ENCODE assay signal across 8 cellular contexts in the genomic region with DNA sequence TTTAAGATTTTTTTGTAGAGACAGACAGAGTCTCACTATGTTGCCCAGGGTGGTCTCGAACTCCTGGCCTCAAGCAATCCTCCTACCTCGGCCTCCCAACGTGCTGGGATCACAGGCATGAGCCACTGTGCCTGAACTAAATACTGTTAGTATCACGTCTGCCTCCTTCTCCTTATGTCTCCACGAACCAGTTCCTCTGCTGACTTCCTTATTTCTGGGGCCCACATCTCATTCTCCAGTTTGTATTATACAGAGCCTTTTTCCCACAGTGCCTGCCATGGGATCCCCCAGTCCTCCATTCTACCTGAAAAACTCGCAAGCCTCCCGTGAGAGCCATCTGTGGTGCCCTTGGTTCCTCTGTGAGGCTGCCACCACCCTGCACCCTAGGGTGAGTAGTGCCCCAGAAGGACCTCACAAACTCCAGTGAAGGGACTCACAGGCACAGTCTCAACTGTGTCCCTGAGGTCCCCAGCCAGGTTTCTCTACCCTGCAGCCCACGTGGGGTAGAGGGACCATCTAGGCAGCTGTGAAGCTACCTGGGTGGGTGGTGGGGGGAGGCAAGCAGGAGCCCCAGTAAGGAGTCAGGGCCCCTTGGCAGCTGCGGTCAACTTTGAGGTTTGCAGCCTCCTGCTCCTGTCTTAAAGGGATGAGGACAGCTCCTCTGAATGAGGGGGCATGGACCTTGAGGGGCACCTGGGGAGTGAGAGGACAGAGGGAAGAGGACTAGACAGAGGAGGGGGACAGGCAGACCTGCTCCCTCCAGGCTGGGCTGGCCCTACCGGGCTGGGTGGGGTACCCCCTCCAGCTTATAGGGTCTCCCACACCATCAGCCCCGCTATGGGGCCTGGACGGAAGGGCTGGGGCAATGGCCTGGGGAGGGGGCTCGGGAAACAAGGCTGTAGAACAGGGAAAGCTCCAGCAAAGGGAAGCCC. TPM values are rescaled to one million over a fixed set of nuclear protein-coding genes. Genes with fewer than 3 reads are reported as not detected.
DNase-seq lines count a peak whose midpoint lies in the region; ATAC-seq, FAIRE-seq and TF ChIP-seq lines count a peak whose summit lies in the region.

No MANE protein-coding gene starts in this region.

- CTCF ChIA-PET in K562 (lab: Yijun Ruan, JAX; ENCODE audit: low intra/inter-chr PET ratio) = interaction anchor here (1.1 kb wide), 1 partner anchor 380 kb away, joined by 3 read pairs; no protein-coding TSS in a partner anchor

- H3K36me3 ChIP-seq in Loucy (ENCODE audit: insufficient read depth, low read length) = no peaks in the 10 kb centered on the region
- peaks cover 10% of the 10 kb centered on the region; the same call in 1 of the 3 replicates for H3K36me3 ChIP-seq in K562 (ENCODE audit: control insufficient read depth, insufficient read depth, low read length)
- H3K36me3 ChIP-seq in liver (ENCODE audit: control insufficient read depth in 4 of 4, insufficient read depth in 3 of 4, low read depth in 1 of 4, low read length in 3 of 4) = no peaks in the 10 kb centered on the region
- no peaks in the 10 kb centered on the region for H3K36me3 ChIP-seq in thymus (ENCODE audit: control insufficient read depth, insufficient read depth)

- TF ChIP-seq RAD21 in K562 (CRISPR knock-in tag; conservative IDR thresholded peaks at IDR 0.05 in 1 of 2, IDR thresholded peaks at IDR 0.05 in 1 of 2) = no peak
- no peak for TF ChIP-seq RAD21 in liver (IDR thresholded peaks at IDR 0.05)

- H3K9me1 ChIP-seq in K562 (ENCODE audit: control insufficient read depth, insufficient read depth, low read length) = no peaks in the 10 kb centered on the region

- no peak for TF ChIP-seq POLR2A in K562 (conservative IDR thresholded peaks at IDR 0.05)

- TF ChIP-seq EP300 in K562 (IDR thresholded peaks at IDR 0.05; ENCODE audit: low read length) = no peak

- peak; percentile 6 for FAIRE-seq in K562 (lab: Jason Lieb, UNC)

- H2AFZ ChIP-seq in Loucy (ENCODE audit: low read length) = no peak overlapping the region
- peak overlapping the region; percentile 96 for H2AFZ ChIP-seq in K562 (ENCODE audit: low read depth, low read length)

- no TSS peak for BruUV-seq in K562 (replicated peaks; lab: Mats Ljungman, UMichigan)

- WGBS in K562 (ENCODE audit: insufficient coverage, low coverage, missing lambda C conversion rate) = 21% methylated on average over 13 of the region's 13 CpGs
- WGBS in liver = 58% methylated on average over 13 of the region's 13 CpGs
- WGBS in thymus = 22% methylated on average over 13 of the region's 13 CpGs

- peak overlapping the region; percentile 65 for H3K9ac ChIP-seq in Loucy (ENCODE audit: low read depth, low read length, poor library complexity, severe bottlenecking)
- H3K9ac ChIP-seq in K562 (ENCODE audit: insufficient read depth in 1 of 2, low read depth in 2 of 2, low read length in 2 of 2) = peak overlapping the region; percentile 84 to 95
- H3K9ac ChIP-seq in liver (ENCODE audit: low read depth in 1 of 2, low read length in 2 of 2) = peak overlapping the region in 1 of 2 donors; percentile 87

- H3K4me1 ChIP-seq in Loucy (ENCODE audit: insufficient read depth, low read length, poor library complexity, severe bottlenecking) = peaks cover 7% of the 10 kb centered on the region
- H3K4me1 ChIP-seq in K562 (replicated peaks in 1 of 2; ENCODE audit: control insufficient read depth in 2 of 2, insufficient read depth in 2 of 2, low read length in 2 of 2) = peaks cover 9 to 31% of the 10 kb centered on the region in 2 experiments; a peak in 4 of 5 replicates
- H3K4me1 ChIP-seq in liver (ENCODE audit: control insufficient read depth in 4 of 4, insufficient read depth in 4 of 4, low read length in 3 of 4) = peaks cover 8 to 35% (median 24%) of the 10 kb centered on the region in 4 donors
- H3K4me1 ChIP-seq in thymus (ENCODE audit: control insufficient read depth, insufficient read depth, low read length) = peaks cover 5% of the 10 kb centered on the region

- ATAC-seq in K562 = peak; percentile 24
- ATAC-seq in HG03439 (IDR thresholded peaks at IDR 0.05; ENCODE audit: unreplicated experiment) = no peak
- no peak for ATAC-seq in HG03520 (IDR thresholded peaks at IDR 0.05; ENCODE audit: unreplicated experiment)

- H4K20me1 ChIP-seq in Loucy (ENCODE audit: insufficient read depth, low read length, poor library complexity, severe bottlenecking) (no peaks in the 10 kb centered on the region), K562 (replicated peaks; ENCODE audit: control insufficient read depth, insufficient read depth, low read length) (no peaks in the 10 kb centered on the region)

- DNase-seq in GM12864 (ENCODE audit: low read depth) (no peak), K562 (ENCODE audit: extremely low read depth in 1 of 4, low spot score in 3 of 4) (peak in 1 of 4 experiments; percentile 22)
- no peak for DNase-seq in activated CD4-positive, CD25-positive, alpha-beta regulatory T cell treated with anti-CD3 and anti-CD28 coated beads, Interleukin-2, amount 50 U/mL, for 72 hours

- H3K4me2 ChIP-seq in Loucy (ENCODE audit: low read depth, low read length, poor library complexity, severe bottlenecking) (peak overlapping the region; percentile 68), K562 (ENCODE audit: insufficient read depth, low read length) (peak overlapping the region; percentile 82)

- H3F3A ChIP-seq in Loucy (ENCODE audit: low read depth) = no peaks in the 10 kb centered on the region

- intact Hi-C loops in K562 (cut with micrococcal nuclease) = no loop called here

- TF ChIP-seq CTCF in GM12864 (IDR thresholded peaks at IDR 0.05; ENCODE audit: low read depth, low read length, missing control alignments) (no peak), Loucy (conservative IDR thresholded peaks at IDR 0.05; ENCODE audit: low read length) (no peak), K562 (IDR thresholded peaks at IDR 0.05 in 2 of 3, conservative IDR thresholded peaks at IDR 0.05 in 1 of 3; ENCODE audit: insufficient read depth in 2 of 3, low read depth in 1 of 3, low read length in 3 of 3) (no peak), liver (IDR thresholded peaks at IDR 0.05; ENCODE audit: low read depth, low read length, missing input control) (no peak)

- H3K79me2 ChIP-seq in Loucy (ENCODE audit: insufficient read depth, low read length) = no peaks in the 10 kb centered on the region
- H3K79me2 ChIP-seq in K562 (ENCODE audit: control insufficient read depth, insufficient read depth, low read length) = peaks cover 50% of the 10 kb centered on the region

- peak overlapping the region; percentile 81 for H3K27ac ChIP-seq in K562 (ENCODE audit: extremely low read depth, low read depth, low read length)
- H3K27ac ChIP-seq in liver (ENCODE audit: low read depth in 1 of 2, low read length in 2 of 2) = peak overlapping the region; percentile 35 to 58
- H3K27ac ChIP-seq in thymus (ENCODE audit: low read depth) = no peak overlapping the region

- H3K9me3 ChIP-seq in Loucy (ENCODE audit: insufficient read depth, low read depth, low read length) (no peaks in the 10 kb centered on the region), K562 (replicated peaks; ENCODE audit: control insufficient read depth, insufficient read depth, low read depth, low read length) (no peaks in the 10 kb centered on the region), liver (ENCODE audit: control insufficient read depth in 4 of 4, low read length in 3 of 4) (no peaks in the 10 kb centered on the region), thymus (ENCODE audit: control insufficient read depth) (no peaks in the 10 kb centered on the region)

- H3K4me3 ChIP-seq in GM12864 (ENCODE audit: low read depth, low read length) = peak overlapping the region; percentile 17
- peak overlapping the region; percentile 69 for H3K4me3 ChIP-seq in Loucy (ENCODE audit: low read length, poor library complexity, severe bottlenecking)
- peak overlapping the region; percentile 71 for H3K4me3 ChIP-seq in K562
- H3K4me3 ChIP-seq in liver (ENCODE audit: low read depth in 1 of 3, low read length in 3 of 3) = peak overlapping the region; percentile 64 to 92 (median 88)
- peak overlapping the region; percentile 58 for H3K4me3 ChIP-seq in thymus (ENCODE audit: low read length)

- in situ Hi-C loops in K562 (cut with MboI) = loop anchor here (10.0 kb wide), 1 partner anchor 396 kb away; no protein-coding TSS in a partner anchor

- no peaks in the 10 kb centered on the region for H3K27me3 ChIP-seq in Loucy (ENCODE audit: insufficient read depth, low read length, poor library complexity, severe bottlenecking)
- H3K27me3 ChIP-seq in K562 (ENCODE audit: control insufficient read depth in 2 of 2, insufficient read depth in 2 of 2, low read length in 2 of 2) = no peaks in the 10 kb centered on the region
- H3K27me3 ChIP-seq in liver (ENCODE audit: control insufficient read depth in 4 of 4, insufficient read depth in 4 of 4, low read length in 3 of 4) = no peaks in the 10 kb centered on the region
- no peaks in the 10 kb centered on the region for H3K27me3 ChIP-seq in thymus (ENCODE audit: control insufficient read depth, insufficient read depth)

- no peaks in the 10 kb centered on the region for H3K9me2 ChIP-seq in Loucy (replicated peaks; ENCODE audit: low read depth, low read length)

- POLR2A ChIA-PET in K562 (lab: Yijun Ruan, JAX) = interaction anchor here (0.6 to 1.7 kb wide), 8 partner anchors 9 to 163 kb away, joined by 3 to 10 read pairs (median 4); no protein-coding TSS in a partner anchor

RNA-seq across cellular contexts. Expression of a gene that starts 1.1 kb away (rescaled TPM):
- total RNA-seq in K562 (2011; cell fraction: chromatin; rRNA removed; ENCODE audit: low replicate concordance) = 17.8 and 49.9 TPM in 2 replicates
- 10.8 and 12.1 TPM in 2 replicates for total RNA-seq in K562 (2011; cell fraction: nucleolus; rRNA removed)
- total RNA-seq in K562 (2011; cell fraction: nucleoplasm; rRNA removed) = 23.0 and 26.0 TPM in 2 replicates
- total RNA-seq in K562 (2014; rRNA removed) (17.0 and 21.2 TPM in 2 replicates), K562 (2014; rRNA removed; fragmentation: Illumina TruSeq; extraction: Trizol) (35.8 and 38.5 TPM in 2 replicates), K562 (2015; rRNA removed; fragmentation: Illumina TruSeq; extraction: Trizol) (26.8 and 29.3 TPM in 2 replicates), K562 (2021) (25.2 and 25.6 TPM in 2 replicates), liver (10 to 100 TPM; 12.8 to 14.7 TPM)
- polyA plus RNA-seq in K562 (2011; rRNA removed) (25.5 and 33.6 TPM in 2 replicates), K562 (2014; fragmentation: Illumina TruSeq; extraction: Trizol) (35.6 and 45.7 TPM in 2 replicates), K562 (2014; fragmentation: Nextera tagmentation; extraction: Ambion mirVana) (10 to 100 TPM; 14.0 to 25.2 TPM), K562 (2014; rRNA removed) (27.1 and 33.4 TPM in 2 replicates), liver (1 to 10 TPM; 4.0 to 4.4 TPM), thymus (8.1 TPM)
- 14.6 and 20.0 TPM in 2 replicates for polyA plus RNA-seq in K562 (2011; cell fraction: cytosol; rRNA removed)
- 10.5 and 14.2 TPM in 2 replicates for polyA plus RNA-seq in K562 (2011; cell fraction: nucleus; rRNA removed)
- polyA plus RNA-seq in K562 (2012) = 18.5 and 21.1 TPM in 2 replicates
- 24.4 and 27.2 TPM in 2 replicates for polyA minus RNA-seq in K562 (2011; rRNA and poly(A)+ RNA removed)
- polyA minus RNA-seq in K562 (2011; cell fraction: cytosol; rRNA and poly(A)+ RNA removed) = 14.7 and 15.7 TPM in 2 replicates
- 7.4 and 11.4 TPM in 2 replicates for polyA minus RNA-seq in K562 (2011; cell fraction: nucleus; rRNA and poly(A)+ RNA removed)

RNA-seq across cellular contexts. Expression of a gene that starts 27.1 kb away (rescaled TPM):
- total RNA-seq in K562 (2011; cell fraction: chromatin; rRNA removed; ENCODE audit: low replicate concordance) = 237 and 420 TPM in 2 replicates
- 160 and 177 TPM in 2 replicates for total RNA-seq in K562 (2011; cell fraction: nucleolus; rRNA removed)
- 216 and 234 TPM in 2 replicates for total RNA-seq in K562 (2011; cell fraction: nucleoplasm; rRNA removed)
- total RNA-seq in K562 (2014; rRNA removed) (359 and 377 TPM in 2 replicates), K562 (2014; rRNA removed; fragmentation: Illumina TruSeq; extraction: Trizol) (517 and 529 TPM in 2 replicates), K562 (2015; rRNA removed; fragmentation: Illumina TruSeq; extraction: Trizol) (480 and 490 TPM in 2 replicates), K562 (2021) (401 and 403 TPM in 2 replicates), liver (100 to 1,000 TPM; 374 to 618 TPM)
- polyA plus RNA-seq in K562 (2011; rRNA removed) (456 and 553 TPM in 2 replicates), K562 (2014; fragmentation: Illumina TruSeq; extraction: Trizol) (396 and 436 TPM in 2 replicates), K562 (2014; fragmentation: Nextera tagmentation; extraction: Ambion mirVana) (100 to 1,000 TPM; 690 to 762 TPM), K562 (2014; rRNA removed) (443 and 471 TPM in 2 replicates), liver (100 to 1,000 TPM; 267 to 364 TPM), thymus (272 TPM)
- 493 and 750 TPM in 2 replicates for polyA plus RNA-seq in K562 (2011; cell fraction: cytosol; rRNA removed)
- 217 and 371 TPM in 2 replicates for polyA plus RNA-seq in K562 (2011; cell fraction: nucleus; rRNA removed)
- 313 and 360 TPM in 2 replicates for polyA plus RNA-seq in K562 (2012)
- 905 and 982 TPM in 2 replicates for polyA minus RNA-seq in K562 (2011; rRNA and poly(A)+ RNA removed)
- polyA minus RNA-seq in K562 (2011; cell fraction: cytosol; rRNA and poly(A)+ RNA removed) = 286 and 314 TPM in 2 replicates
- polyA minus RNA-seq in K562 (2011; cell fraction: nucleus; rRNA and poly(A)+ RNA removed) = 57.6 and 119 TPM in 2 replicates

RNA-seq across cellular contexts. Expression of a gene that starts 33.2 kb away (rescaled TPM):
- 9.9 and 13.3 TPM in 2 replicates for total RNA-seq in K562 (2011; cell fraction: chromatin; rRNA removed; ENCODE audit: low replicate concordance)
- total RNA-seq in K562 (2011; cell fraction: nucleolus; rRNA removed) = 5.2 and 6.1 TPM in 2 replicates
- total RNA-seq in K562 (2011; cell fraction: nucleoplasm; rRNA removed) = 8.0 and 14.1 TPM in 2 replicates
- total RNA-seq in K562 (2014; rRNA removed) (42.0 and 55.6 TPM in 2 replicates), K562 (2014; rRNA removed; fragmentation: Illumina TruSeq; extraction: Trizol) (70.0 and 81.9 TPM in 2 replicates), K562 (2015; rRNA removed; fragmentation: Illumina TruSeq; extraction: Trizol) (52.4 and 59.7 TPM in 2 replicates), K562 (2021) (45.6 and 51.1 TPM in 2 replicates), liver (10 to 100 TPM in 1 of 2 donors, 1 to 10 TPM in 1; 4.5 to 17.9 TPM)
- polyA plus RNA-seq in K562 (2011; rRNA removed) (63.4 and 76.3 TPM in 2 replicates), K562 (2014; fragmentation: Illumina TruSeq; extraction: Trizol) (77.7 and 83.2 TPM in 2 replicates), K562 (2014; fragmentation: Nextera tagmentation; extraction: Ambion mirVana) (100 to 1,000 TPM; 131 to 135 TPM), K562 (2014; rRNA removed) (59.1 and 77.2 TPM in 2 replicates), liver (1 to 10 TPM; 5.6 to 7.4 TPM), thymus (45.7 TPM)
- 37.3 and 51.8 TPM in 2 replicates for polyA plus RNA-seq in K562 (2011; cell fraction: cytosol; rRNA removed)
- polyA plus RNA-seq in K562 (2011; cell fraction: nucleus; rRNA removed) = 14.8 and 22.3 TPM in 2 replicates
- 57.5 and 62.5 TPM in 2 replicates for polyA plus RNA-seq in K562 (2012)
- 22.1 and 24.4 TPM in 2 replicates for polyA minus RNA-seq in K562 (2011; rRNA and poly(A)+ RNA removed)
- polyA minus RNA-seq in K562 (2011; cell fraction: cytosol; rRNA and poly(A)+ RNA removed) = 23.8 and 28.5 TPM in 2 replicates
- 6.6 and 9.1 TPM in 2 replicates for polyA minus RNA-seq in K562 (2011; cell fraction: nucleus; rRNA and poly(A)+ RNA removed)

Comparison
In these comparisons a context has a peak if more than half of its experiments do, and no peak if none do; other contexts are left out.
1. H3K4me3 ChIP-seq: peak in every context shown above with its lines; median percentile 88 in liver; 71 in K562; 69 in Loucy; 58 in thymus; 17 in GM12864.